In genomic region chr17:38587956-38588771, GRCh38 we compare ENCODE assay signal across 11 cellular contexts. TPM values are rescaled to one million over a fixed set of nuclear protein-coding genes. Genes with fewer than 3 reads are reported as not detected.
DNase-seq lines count a peak whose midpoint lies in the region; TF ChIP-seq lines count a peak whose summit lies in the region.
"Had no signal": no experiment of that assay in that cellular context is flagged by ENCODE, and none has a peak within 500 bp of the region (broad histone marks: within the 10 kb centered on the region; RNA-seq: fewer than 3 reads in every experiment).

No MANE protein-coding gene starts in this region.

- no peak overlapping the region for H2AFZ ChIP-seq in OCI-LY7 (ENCODE audit: low read length)

- H3K36me3 ChIP-seq in OCI-LY7 (ENCODE audit: insufficient read depth, low read length), result no peaks in the 10 kb centered on the region
- no peaks in the 10 kb centered on the region for H3K36me3 ChIP-seq in prostate gland

- H3K4me3 ChIP-seq in OCI-LY7 (ENCODE audit: low read depth, low read length, poor library complexity, severe bottlenecking) (no peak overlapping the region), prostate gland (no peak overlapping the region)
- H3K4me3 ChIP-seq: A549, psoas muscle had no signal

- WGBS in prostate gland, result 61% methylated on average over 13 of the region's 13 CpGs

- H3K4me2 ChIP-seq in OCI-LY7 (ENCODE audit: low read length), result no peak overlapping the region
- H3K4me2 ChIP-seq: A549 had no signal

- H3K79me2 ChIP-seq in OCI-LY7 (ENCODE audit: insufficient read depth, low read depth, low read length), result no peaks in the 10 kb centered on the region

- TF ChIP-seq CTCF in OCI-LY7 (conservative IDR thresholded peaks at IDR 0.05; ENCODE audit: low read length), result no peak
- no peak for TF ChIP-seq CTCF in prostate gland (IDR thresholded peaks at IDR 0.05)

- DNase-seq in NCI-H345 (lab: John Stamatoyannopoulos, UW) (peak; percentile 77), NCI-H345 treated with DMSO at 0.1 percent for 48 hours (lab: John Stamatoyannopoulos, UW; ENCODE audit: unreplicated experiment) (no peak), NCI-H1092 treated with DMSO at 0.1 percent for 48 hours (lab: John Stamatoyannopoulos, UW) (peak; percentile 85), OCI-LY7 (ENCODE audit: low spot score) (peak; percentile 34), substantia nigra (lab: John Stamatoyannopoulos, UW) (peak in 1 of 49 donors; percentile 78), prostate gland (ENCODE audit: low spot score) (no peak), HUDEP-2 (lab: John Stamatoyannopoulos, UW; ENCODE audit: unreplicated experiment in 76 of 76) (no peak)
- DNase-seq in stimulated activated CD4-positive, alpha-beta T cell treated with anti-CD3 and anti-CD28 coated beads, Interleukin-4, amount 100 ng/mL, for 24 hours, result no peak
- DNase-seq: activated CD4-positive, alpha-beta T cell treated with anti-CD3 and anti-CD28 coated beads for 48 hours; psoas muscle had no signal

- no peaks in the 10 kb centered on the region for H3K27me3 ChIP-seq in prostate gland (replicated peaks; ENCODE audit: insufficient read depth)

- TF ChIP-seq POLR2A in prostate gland (IDR thresholded peaks at IDR 0.05), result no peak

- intact Hi-C loops in OCI-LY7 (cut with micrococcal nuclease; ENCODE audit: unreplicated experiment) (no loop called here), prostate gland (cut with DNase I) (no loop called here)

- BruUV-seq in OCI-LY7 (replicated peaks; lab: Mats Ljungman, UMichigan), result no TSS peak

- H3K9me3 ChIP-seq in OCI-LY7 (ENCODE audit: low read length) (no peaks in the 10 kb centered on the region), prostate gland (no peaks in the 10 kb centered on the region)
- H3K9me3 ChIP-seq: A549, psoas muscle had no signal

- H4K20me1 ChIP-seq in OCI-LY7 (ENCODE audit: insufficient read depth, low read length), result no peaks in the 10 kb centered on the region

- H3K4me1 ChIP-seq in OCI-LY7 (ENCODE audit: insufficient read depth, low read length, poor library complexity, severe bottlenecking), result peaks cover 49% of the 10 kb centered on the region
- no peaks in the 10 kb centered on the region for H3K4me1 ChIP-seq in prostate gland (replicated peaks)

- H3K27ac ChIP-seq in OCI-LY7 (ENCODE audit: low read depth, low read length, poor library complexity, severe bottlenecking), result no peak overlapping the region
- peak overlapping the region; percentile 51 for H3K27ac ChIP-seq in substantia nigra (ENCODE audit: low read depth, low read length, poor library complexity, severe bottlenecking)
- H3K27ac ChIP-seq in prostate gland, result no peak overlapping the region
- H3K27ac ChIP-seq: A549, psoas muscle had no signal

- POLR2A ChIA-PET in OCI-LY7 (lab: Charles Lee), result no interaction called here

- no peaks in the 10 kb centered on the region for H3K9me2 ChIP-seq in OCI-LY7 (ENCODE audit: insufficient read depth, low read length)

- CTCF ChIA-PET in OCI-LY7 (lab: Charles Lee; ENCODE audit: unreplicated experiment), result no interaction called here

RNA-seq across cellular contexts. Expression of gene SRCIN1, which starts 17.6 kb away (rescaled TPM):
- total RNA-seq in OCI-LY7 (2014; rRNA removed; shearing (Covaris generic)), result 0.15 and 1.5 TPM in 2 replicates
- 4.6 and 4.9 TPM in 2 replicates for total RNA-seq in OCI-LY7 (2022)
- total RNA-seq in prostate gland, result 1 to 10 TPM; 2.4 to 4.8 TPM

Comparison
In these comparisons a context has a peak if more than half of its experiments do, and no peak if none do; other contexts are left out.
1. DNase-seq: peak in NCI-H345 (single experiment), NCI-H1092 treated with DMSO at 0.1 percent for 48 hours (single experiment) and OCI-LY7 (single experiment); none in NCI-H345 treated with DMSO at 0.1 percent for 48 hours (single experiment), prostate gland (single experiment), HUDEP-2 (0 of 76) and stimulated activated CD4-positive, alpha-beta T cell treated with anti-CD3 and anti-CD28 coated beads, Interleukin-4, amount 100 ng/mL, for 24 hours (single experiment).